ENCODE assay signal across 9 cellular contexts in the genomic region with DNA sequence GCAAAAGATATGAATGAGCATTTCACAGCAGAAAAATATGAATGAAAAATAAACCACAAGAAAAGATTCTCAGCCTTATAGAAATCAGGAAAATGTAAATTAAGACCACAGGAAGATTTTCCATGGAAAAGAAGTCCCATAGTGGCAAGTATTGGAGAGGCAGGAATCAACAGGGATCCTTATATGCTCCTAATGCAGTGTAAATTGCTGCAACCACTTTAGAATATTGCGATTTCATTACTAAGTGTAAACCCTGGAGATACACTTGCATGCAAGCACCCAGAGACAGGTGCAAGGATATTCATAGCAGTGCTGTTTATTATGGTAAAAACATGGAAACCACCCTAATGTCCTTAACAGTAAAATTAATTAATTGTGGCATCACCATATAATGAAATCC.
"Had no signal": no experiment of that assay in that cellular context is flagged by ENCODE, and none has a peak within 500 bp of the region (broad histone marks: within the 10 kb centered on the region; RNA-seq: fewer than 3 reads in every experiment).

No MANE protein-coding gene starts in this region.

- H3K27ac Mint-ChIP-seq: GM23338, H9, HFFc6 had no signal

- H3K4me1 Mint-ChIP-seq: H9 had no signal

- H3K4me2 ChIP-seq: GM23338 had no signal

- H3K9me3 ChIP-seq: HAP-1 had no signal

- H2AFZ ChIP-seq: GM23248, GM23338 had no signal

- DNase-seq: GM23248, GOT3, H7, H9, HCEC 1CT, HFFc6 had no signal

- H3K4me3 ChIP-seq: GM23248, GM23338, HAP-1 had no signal

- H3K4me1 ChIP-seq: HAP-1 had no signal

- H3K4me3 Mint-ChIP-seq: GM23338, H9, HFFc6 had no signal

- H3K36me3 ChIP-seq: HAP-1 had no signal

- H3K9me3 Mint-ChIP-seq: HFFc6 had no signal

- H3K27ac ChIP-seq: GM23248 had no signal

- ATAC-seq: GM23338, HCT116 had no signal

- H3K9ac ChIP-seq: GM23248 had no signal
